Comparison of ENCODE assay signal across 8 cellular contexts in genomic region chr18:9417081-9417841, GRCh38. TPM values are rescaled to one million over a fixed set of nuclear protein-coding genes. Genes with fewer than 3 reads are reported as not detected.
A peak's percentile ranks its signal among the peaks of the same experiment; 100 is the strongest.
DNase-seq lines count a peak whose midpoint lies in the region; ATAC-seq and TF ChIP-seq lines count a peak whose summit lies in the region.

No MANE protein-coding gene starts in this region.

- H3K36me3 ChIP-seq in thymus (ENCODE audit: control insufficient read depth, insufficient read depth), result no peaks in the 10 kb centered on the region

- WGBS in thymus, result 94% methylated on average over 18 of the region's 18 CpGs

- H3K9me3 ChIP-seq in thymus (ENCODE audit: control insufficient read depth), result no peaks in the 10 kb centered on the region

- CTCF ChIA-PET in MCF 10A (lab: Yijun Ruan, JAX), result interaction anchor here (0.6 to 1.6 kb wide), 2 partner anchors 57 to 178 kb away, joined by 3 to 4 read pairs; no protein-coding TSS in a partner anchor

- POLR2A ChIA-PET in MCF 10A (lab: Yijun Ruan, JAX), result interaction anchor here (1.2 kb wide), 1 partner anchor 54 kb away, joined by 3 read pairs; no protein-coding TSS in a partner anchor

- intact Hi-C loops in MCF 10A (cut with micrococcal nuclease), result no loop called here

- no peak for ATAC-seq in GM21717 (IDR thresholded peaks at IDR 0.05; ENCODE audit: unreplicated experiment)
- no peak for ATAC-seq in HG02623 (IDR thresholded peaks at IDR 0.05; ENCODE audit: unreplicated experiment)

- H3K27ac ChIP-seq in thymus (ENCODE audit: low read depth), result peak overlapping the region; percentile 31

- BruUV-seq in MCF 10A (replicated peaks; lab: Mats Ljungman, UMichigan), result no TSS peak

- H3K9me3 Mint-ChIP-seq in MCF 10A (ENCODE audit: unreplicated experiment), result no peaks in the 10 kb centered on the region

- H3K27me3 ChIP-seq in thymus (ENCODE audit: control insufficient read depth, insufficient read depth), result no peaks in the 10 kb centered on the region

- no peaks in the 10 kb centered on the region for H3K4me1 ChIP-seq in thymus (ENCODE audit: control insufficient read depth, insufficient read depth, low read length)

- DNase-seq in M059J (ENCODE audit: low read depth) (peak; percentile 71), MCF 10A (ENCODE audit: unreplicated experiment) (peak; percentile 36), kidney glomerular epithelial cell (lab: John Stamatoyannopoulos, UW) (peak; percentile 87), GM13977 (ENCODE audit: low spot score) (no peak)
- DNase-seq in stimulated activated CD4-positive, alpha-beta T cell treated with anti-CD3 and anti-CD28 coated beads, Interleukin-4, amount 100 ng/mL, for 1 hour, result no peak

- no peaks in the 10 kb centered on the region for H3K27me3 Mint-ChIP-seq in MCF 10A (ENCODE audit: insufficient read depth, unreplicated experiment)

- TF ChIP-seq CTCF in MCF 10A (IDR thresholded peaks at IDR 0.05; ENCODE audit: unreplicated experiment) (no peak), GM13977 (IDR thresholded peaks at IDR 0.05; ENCODE audit: extremely low read depth, insufficient read depth, missing control alignments) (no peak)

- no peak overlapping the region for H3K4me3 ChIP-seq in thymus (ENCODE audit: low read length)

- peak overlapping the region; percentile 80 for H3K27ac Mint-ChIP-seq in MCF 10A (ENCODE audit: low read depth, unreplicated experiment)

- H3K4me3 Mint-ChIP-seq in MCF 10A (ENCODE audit: unreplicated experiment), result peak overlapping the region; percentile 43

- in situ Hi-C loops in GM13977 (cut with MboI; ENCODE audit: low pct_unique_long_range_greater_than_20kb, low sequenced_read_pairs, unreplicated experiment), result no loop called here

- H3K4me1 Mint-ChIP-seq in MCF 10A (ENCODE audit: insufficient read depth, unreplicated experiment), result peaks cover 22% of the 10 kb centered on the region

- no peaks in the 10 kb centered on the region for H3K36me3 Mint-ChIP-seq in MCF 10A (ENCODE audit: insufficient read depth, unreplicated experiment)

RNA-seq across cellular contexts. Expression of gene RALBP1, which starts 58.1 kb away (rescaled TPM):
- 45.8 and 64.0 TPM in 2 replicates for total RNA-seq in M059J (2014; rRNA removed; shearing (Covaris generic))
- total RNA-seq in MCF 10A (2022), result 47.0 and 47.9 TPM in 2 replicates
- polyA plus RNA-seq in thymus, result 29.7 TPM

Comparison
In these comparisons a context has a peak if more than half of its experiments do, and no peak if none do; other contexts are left out.
1. DNase-seq: peak in M059J (single experiment), MCF 10A (single experiment) and kidney glomerular epithelial cell (single experiment); none in stimulated activated CD4-positive, alpha-beta T cell treated with anti-CD3 and anti-CD28 coated beads, Interleukin-4, amount 100 ng/mL, for 1 hour (single experiment) and GM13977 (single experiment).